Comparison of ENCODE assay signal across 14 cellular contexts in genomic region chr10:75293456-75293840, GRCh38. TPM values are rescaled to one million over a fixed set of nuclear protein-coding genes. Genes with fewer than 3 reads are reported as not detected.
A peak's percentile ranks its signal among the peaks of the same experiment; 100 is the strongest.
DNase-seq lines count a peak whose midpoint lies in the region; ATAC-seq and TF ChIP-seq lines count a peak whose summit lies in the region.
"Had no signal": no experiment of that assay in that cellular context is flagged by ENCODE, and none has a peak within 500 bp of the region (broad histone marks: within the 10 kb centered on the region; RNA-seq: fewer than 3 reads in every experiment).

No MANE protein-coding gene starts in this region.

- WGBS in esophagus squamous epithelium, 2 donors, result 83 to 100% methylated on average over 1 of the region's 3 CpGs

- POLR2A ChIA-PET in CD4-positive, alpha-beta T cell (lab: Charles Lee), result interaction anchor here (1.4 kb wide), 1 partner anchor 14 kb away, joined by 4 read pairs; no protein-coding TSS in a partner anchor
- POLR2A ChIA-PET in HCT116 (lab: Charles Lee), result interaction anchor here (0.7 kb wide), 1 partner anchor 10 kb away, joined by 6 read pairs; no protein-coding TSS in a partner anchor

- no peaks in the 10 kb centered on the region for H3K36me3 Mint-ChIP-seq in CD4-positive, alpha-beta T cell (ENCODE audit: low read depth)
- H3K36me3 Mint-ChIP-seq: stimulated activated memory B cell treated with anti-CD40 and anti-IgM and Interleukin-4, amounts not matched to agents 10 μg/mL and 1 μg/mL and 100 μg/mL, for 72 hours had no signal

- H3K4me1 Mint-ChIP-seq in CD4-positive, alpha-beta T cell (ENCODE audit: low read depth), result peaks cover 5% of the 10 kb centered on the region
- H3K4me1 Mint-ChIP-seq: stimulated activated memory B cell treated with anti-CD40 and anti-IgM and Interleukin-4, amounts not matched to agents 10 μg/mL and 1 μg/mL and 100 μg/mL, for 72 hours had no signal

- peak overlapping the region; percentile 55 for H3K4me3 Mint-ChIP-seq in CD4-positive, alpha-beta T cell
- H3K4me3 Mint-ChIP-seq: stimulated activated memory B cell treated with anti-CD40 and anti-IgM and Interleukin-4, amounts not matched to agents 10 μg/mL and 1 μg/mL and 100 μg/mL, for 72 hours had no signal

- no peaks in the 10 kb centered on the region for H3K9me2 ChIP-seq in HCT116 (ENCODE audit: insufficient read depth)

- no peak overlapping the region for H3K4me3 ChIP-seq in HCT116 (replicated peaks in 1 of 2; ENCODE audit: low read depth in 1 of 2, low read length in 2 of 2)
- no peak overlapping the region for H3K4me3 ChIP-seq in esophagus squamous epithelium
- no peak overlapping the region for H3K4me3 ChIP-seq in parathyroid adenoma (ENCODE audit: low read depth, low read length)

- H4K20me1 ChIP-seq in HCT116 (ENCODE audit: insufficient read depth), result no peaks in the 10 kb centered on the region

- H3K4me2 ChIP-seq in HCT116 (ENCODE audit: low read length) (peak overlapping the region; percentile 77; the same call in 1 of the 2 replicates), parathyroid adenoma (ENCODE audit: low read length) (peak overlapping the region; percentile 84)

- RAD21 ChIA-PET in HCT116 (lab: Charles Lee; ENCODE audit: low non-redundant PET in 1 of 2, low total read pairs in 2 of 2, uncharacterized antibody in 2 of 2, unreplicated experiment in 2 of 2), result no interaction called here

- H3K27me3 Mint-ChIP-seq in CD4-positive, alpha-beta T cell, result peaks cover 44% of the 10 kb centered on the region

- peaks cover 4% of the 10 kb centered on the region for H3K9me3 Mint-ChIP-seq in CD4-positive, alpha-beta T cell

- no peak overlapping the region for H3K27ac Mint-ChIP-seq in CD4-positive, alpha-beta T cell
- H3K27ac Mint-ChIP-seq: stimulated activated memory B cell treated with anti-CD40 and anti-IgM and Interleukin-4, amounts not matched to agents 10 μg/mL and 1 μg/mL and 100 μg/mL, for 72 hours had no signal

- no peak overlapping the region for H3K27ac ChIP-seq in CD4-positive, alpha-beta T cell (ENCODE audit: low read depth, low read length)
- H3K27ac ChIP-seq in HCT116 (ENCODE audit: low read depth, low read length) (no peak overlapping the region), esophagus squamous epithelium (peak overlapping the region; percentile 96 to 98 (median 97)), parathyroid adenoma (peak overlapping the region; percentile 77)

- H3K9ac ChIP-seq in HCT116 (ENCODE audit: low read length) (no peak overlapping the region), parathyroid adenoma (no peak overlapping the region)

- TF ChIP-seq RAD21 in HCT116 (IDR thresholded peaks at IDR 0.05; ENCODE audit: low read depth), result no peak

- DNase-seq in CD4-positive, alpha-beta T cell, result no peak
- DNase-seq in HCT116 (ENCODE audit: low read depth, low spot score) (no peak), esophagus squamous epithelium (lab: John Stamatoyannopoulos, UW) (no peak)
- DNase-seq in stimulated activated CD4-positive, alpha-beta T cell treated with anti-CD3 and anti-CD28 coated beads, Interleukin-1b, Interleukin-23, amount 100 ng/mL, for 48 hours, result no peak
- DNase-seq: activated naive CD4-positive, alpha-beta T cell treated with Interleukin-2 at 50 U/mL for 16 hours; HCEC 1CT; mammary epithelial cell; NCI-H2107; psoas muscle; stimulated activated CD4-positive, alpha-beta T cell treated with anti-CD3 and anti-CD28 coated beads, Interleukin-4, amount 100 ng/mL, for 24 hours had no signal

- no peak for TF ChIP-seq CTCF in CD4-positive, alpha-beta T cell (IDR thresholded peaks at IDR 0.05)
- TF ChIP-seq CTCF in HCT116 (IDR thresholded peaks at IDR 0.05 in 2 of 3, conservative IDR thresholded peaks at IDR 0.05 in 1 of 3; ENCODE audit: borderline replicate concordance in 1 of 3, insufficient read depth in 1 of 3, low read depth in 2 of 3, low read length in 2 of 3), result no peak
- TF ChIP-seq CTCF in esophagus squamous epithelium (IDR thresholded peaks at IDR 0.05), result no peak
- no peak for TF ChIP-seq CTCF in parathyroid adenoma (IDR thresholded peaks at IDR 0.05)

- no peaks in the 10 kb centered on the region for H3K9me3 ChIP-seq in CD4-positive, alpha-beta T cell (ENCODE audit: control insufficient read depth, low read length)
- peaks cover 0 to 3% of the 10 kb centered on the region in 2 experiments; a peak in 1 of 4 replicates for H3K9me3 ChIP-seq in HCT116 (ENCODE audit: control insufficient read depth in 1 of 2, insufficient read depth in 1 of 2, low read depth in 1 of 2, low read length in 2 of 2)
- no peaks in the 10 kb centered on the region for H3K9me3 ChIP-seq in esophagus squamous epithelium
- H3K9me3 ChIP-seq in parathyroid adenoma (ENCODE audit: control insufficient read depth, low read length), result no peaks in the 10 kb centered on the region

- CTCF ChIA-PET in CD4-positive, alpha-beta T cell (lab: Charles Lee), result no interaction called here
- CTCF ChIA-PET in HCT116 (lab: Charles Lee), result no interaction called here

- H3K27me3 ChIP-seq in CD4-positive, alpha-beta T cell (ENCODE audit: control insufficient read depth, insufficient read depth, low read length), result peaks cover 16% of the 10 kb centered on the region
- H3K27me3 ChIP-seq in HCT116 (ENCODE audit: insufficient read depth, low read length) (no peaks in the 10 kb centered on the region), esophagus squamous epithelium (no peaks in the 10 kb centered on the region), parathyroid adenoma (ENCODE audit: control insufficient read depth, insufficient read depth, low read length) (no peaks in the 10 kb centered on the region)

- H3K79me2 ChIP-seq in HCT116 (ENCODE audit: insufficient read depth, low read length) (no peaks in the 10 kb centered on the region), parathyroid adenoma (no peaks in the 10 kb centered on the region)

- no peak for ATAC-seq in CD4-positive, alpha-beta T cell (ENCODE audit: poor library complexity)
- ATAC-seq in HCT116 (no peak), GM21447 (IDR thresholded peaks at IDR 0.05; ENCODE audit: unreplicated experiment) (no peak), HG03571 (IDR thresholded peaks at IDR 0.05; ENCODE audit: unreplicated experiment) (no peak)
- ATAC-seq: psoas muscle; stimulated activated memory B cell treated with anti-CD40 and anti-IgM and Interleukin-4, amounts not matched to agents 10 μg/mL and 1 μg/mL and 100 μg/mL, for 72 hours had no signal

- H3K4me1 ChIP-seq in HCT116 (ENCODE audit: control insufficient read depth in 1 of 2, insufficient read depth in 2 of 2, low read length in 2 of 2) (peaks cover 13 to 38% of the 10 kb centered on the region in 2 experiments), esophagus squamous epithelium (peaks cover 24 to 45% (median 31%) of the 10 kb centered on the region in 3 donors), parathyroid adenoma (peaks cover 29% of the 10 kb centered on the region)

- intact Hi-C loops in CD4-positive, alpha-beta T cell (cut with DNase I, micrococcal nuclease), result no loop called here
- intact Hi-C loops in HCT116 (cut with micrococcal nuclease), result no loop called here
- intact Hi-C loops in esophagus squamous epithelium (cut with DNase I), result no loop called here

- H3K36me3 ChIP-seq in HCT116 (ENCODE audit: control insufficient read depth in 1 of 2, insufficient read depth in 2 of 2, low read length in 2 of 2), result no peaks in the 10 kb centered on the region
- H3K36me3 ChIP-seq in esophagus squamous epithelium, result no peaks in the 10 kb centered on the region
- H3K36me3 ChIP-seq in parathyroid adenoma (ENCODE audit: control insufficient read depth, insufficient read depth, low read length), result no peaks in the 10 kb centered on the region

- no TSS peak for BruUV-seq in HCT116 (replicated peaks; lab: Mats Ljungman, UMichigan)

- H2AFZ ChIP-seq in HCT116 (ENCODE audit: low read depth, low read length, poor library complexity, severe bottlenecking), result no peak overlapping the region
- H2AFZ ChIP-seq in parathyroid adenoma, result no peak overlapping the region

- no peak for TF ChIP-seq POLR2A in HCT116 (IDR thresholded peaks at IDR 0.05; ENCODE audit: borderline replicate concordance, extremely low read depth, insufficient read depth, insufficient read length)
- no peak for TF ChIP-seq POLR2A in esophagus squamous epithelium (IDR thresholded peaks at IDR 0.05)

TF ChIP-seq in HCT116, 20 proteins besides CTCF, POLR2A, EP300 and RAD21:
- TF ChIP-seq ZFX (IDR thresholded peaks at IDR 0.05) (no peak), ATF3 (IDR thresholded peaks at IDR 0.05) (no peak), YY1 (IDR thresholded peaks at IDR 0.05; ENCODE audit: extremely low read depth, insufficient replicate concordance, low read depth, low read length) (no peak)
TF ChIP-seq in HCT116: peak in this region for 0.

RNA-seq across cellular contexts. Expression of gene COMTD1, which starts 57.7 kb away (rescaled TPM):
- total RNA-seq in CD4-positive, alpha-beta T cell, result 10 to 100 TPM in 1 of 2 experiments, 1 to 10 TPM in 1; 9.5 to 10.5 TPM
- total RNA-seq in HCT116 (2021; ENCODE audit: unreplicated experiment) (35.1 TPM), esophagus squamous epithelium (100 to 1,000 TPM in 3 of 4 donors, 10 to 100 TPM in 1; 87.8 to 139 (median 111) TPM)
- 24.9 and 32.5 TPM in 2 replicates for polyA plus RNA-seq in HCT116 (2012)

Comparison
In these comparisons a context has a peak if more than half of its experiments do, and no peak if none do; other contexts are left out.
1. H3K27ac ChIP-seq: peak in esophagus squamous epithelium (4 of 4) and parathyroid adenoma (single experiment); none in CD4-positive, alpha-beta T cell (single experiment) and HCT116 (single experiment).